ENCODE assay signal across 28 cellular contexts in genomic region chr9:27711241-27711640, GRCh38.
"Had no signal": no experiment of that assay in that cellular context is flagged by ENCODE, and none has a peak within 500 bp of the region (broad histone marks: within the 10 kb centered on the region; RNA-seq: fewer than 3 reads in every experiment).

No MANE protein-coding gene starts in this region.

- H3K27ac Mint-ChIP-seq: stimulated activated effector memory CD8-positive, alpha-beta T cell treated with anti-CD3 and anti-CD28 coated beads, Interleukin-12 subunit alpha, Interleukin-12 subunit beta, amount 100 ng/mL, for 72 hours; stimulated activated memory B cell treated with anti-CD40 and anti-IgM and Interleukin-4, amounts not matched to agents 10 μg/mL and 1 μg/mL and 100 μg/mL, for 72 hours; stimulated activated naive B cell treated with anti-CD40 and anti-IgM and Interleukin-4, amounts not matched to agents 10 μg/mL and 1 μg/mL and 100 μg/mL, for 72 hours; stimulated activated naive CD8-positive, alpha-beta T cell treated with anti-CD3 and anti-CD28 coated beads, Interleukin-15, amount 100 ng/mL, for 72 hours; stimulated activated naive CD8-positive, alpha-beta T cell treated with anti-CD3 and anti-CD28 coated beads, Interleukin-15, Interleukin-2, amounts not matched to agents 100 ng/mL and 50 ng/mL, for 24 hours had no signal

- H3K4me1 ChIP-seq: stomach, suprapubic skin, testis, thyroid gland, tibial artery, tibial nerve, transverse colon, upper lobe of left lung, upper lobe of right lung, uterus, vagina had no signal

- H3K36me3 ChIP-seq: stomach, suprapubic skin, thoracic aorta, thyroid gland, tibial artery, tibial nerve, transverse colon, upper lobe of left lung, upper lobe of right lung, uterus, vagina had no signal

- H3K27ac ChIP-seq: stomach, suprapubic skin, testis, thoracic aorta, thyroid gland, tibial artery, tibial nerve, transverse colon, upper lobe of left lung, upper lobe of right lung, uterus, vagina had no signal

- H3K4me3 Mint-ChIP-seq: stimulated activated effector memory CD8-positive, alpha-beta T cell treated with anti-CD3 and anti-CD28 coated beads, Interleukin-12 subunit alpha, Interleukin-12 subunit beta, amount 100 ng/mL, for 72 hours; stimulated activated memory B cell treated with anti-CD40 and anti-IgM and Interleukin-4, amounts not matched to agents 10 μg/mL and 1 μg/mL and 100 μg/mL, for 72 hours; stimulated activated naive B cell treated with anti-CD40 and anti-IgM and Interleukin-4, amounts not matched to agents 10 μg/mL and 1 μg/mL and 100 μg/mL, for 72 hours; stimulated activated naive CD8-positive, alpha-beta T cell treated with anti-CD3 and anti-CD28 coated beads, Interleukin-15, amount 100 ng/mL, for 72 hours; stimulated activated naive CD8-positive, alpha-beta T cell treated with anti-CD3 and anti-CD28 coated beads, Interleukin-15, Interleukin-2, amounts not matched to agents 100 ng/mL and 50 ng/mL, for 24 hours had no signal

- H3K9me3 ChIP-seq: testis, thoracic aorta, thyroid gland, upper lobe of left lung, upper lobe of right lung, uterus, vagina had no signal

- H3K36me3 Mint-ChIP-seq: stimulated activated effector memory CD8-positive, alpha-beta T cell treated with anti-CD3 and anti-CD28 coated beads, Interleukin-12 subunit alpha, Interleukin-12 subunit beta, amount 100 ng/mL, for 72 hours; stimulated activated memory B cell treated with anti-CD40 and anti-IgM and Interleukin-4, amounts not matched to agents 10 μg/mL and 1 μg/mL and 100 μg/mL, for 72 hours; stimulated activated naive B cell treated with anti-CD40 and anti-IgM and Interleukin-4, amounts not matched to agents 10 μg/mL and 1 μg/mL and 100 μg/mL, for 72 hours had no signal

- H3K4me3 ChIP-seq: stomach, suprapubic skin, testis, thoracic aorta, thyroid gland, tibial artery, tibial nerve, transverse colon, upper lobe of left lung, upper lobe of right lung, uterus, vagina had no signal

- H3K4me1 Mint-ChIP-seq: stimulated activated effector memory CD8-positive, alpha-beta T cell treated with anti-CD3 and anti-CD28 coated beads, Interleukin-12 subunit alpha, Interleukin-12 subunit beta, amount 100 ng/mL, for 72 hours; stimulated activated memory B cell treated with anti-CD40 and anti-IgM and Interleukin-4, amounts not matched to agents 10 μg/mL and 1 μg/mL and 100 μg/mL, for 72 hours; stimulated activated naive B cell treated with anti-CD40 and anti-IgM and Interleukin-4, amounts not matched to agents 10 μg/mL and 1 μg/mL and 100 μg/mL, for 72 hours; stimulated activated naive CD8-positive, alpha-beta T cell treated with anti-CD3 and anti-CD28 coated beads, Interleukin-15, amount 100 ng/mL, for 72 hours had no signal

- ATAC-seq: stimulated activated effector memory CD8-positive, alpha-beta T cell treated with anti-CD3 and anti-CD28 coated beads, Interleukin-12 subunit alpha, Interleukin-12 subunit beta, amount 100 ng/mL, for 72 hours; stimulated activated memory B cell treated with anti-CD40 and anti-IgM and Interleukin-4, amounts not matched to agents 10 μg/mL and 1 μg/mL and 100 μg/mL, for 72 hours; stimulated activated naive B cell treated with anti-CD40 and anti-IgM and Interleukin-4, amounts not matched to agents 10 μg/mL and 1 μg/mL and 100 μg/mL, for 72 hours; stimulated activated naive CD8-positive, alpha-beta T cell treated with anti-CD3 and anti-CD28 coated beads, Interleukin-15, amount 100 ng/mL, for 72 hours; stimulated activated naive CD8-positive, alpha-beta T cell treated with anti-CD3 and anti-CD28 coated beads, Interleukin-15, Interleukin-2, amounts not matched to agents 100 U/mL and 50 U/mL, for 24 hours; upper lobe of right lung had no signal

- DNase-seq: stimulated activated CD4-positive, alpha-beta T cell treated with anti-CD3 and anti-CD28 coated beads, Interleukin-1b, Interleukin-23, amount 100 ng/mL, for 48 hours; stimulated activated CD4-positive, alpha-beta T cell treated with anti-CD3 and anti-CD28 coated beads, Interleukin-2, amount 100 ng/mL, for 24 hours; stimulated activated CD4-positive, alpha-beta T cell treated with anti-CD3 and anti-CD28 coated beads, Interleukin-2, amount 100 ng/mL, for 48 hours; stimulated activated CD4-positive, alpha-beta T cell treated with anti-CD3 and anti-CD28 coated beads, Interleukin-4, amount 100 ng/mL, for 1 hour; stimulated activated CD4-positive, alpha-beta T cell treated with anti-CD3 and anti-CD28 coated beads, Interleukin-4, amount 100 ng/mL, for 24 hours; stimulated activated CD4-positive, alpha-beta T cell treated with anti-CD3 and anti-CD28 coated beads, Interleukin-4, amount 100 ng/mL, for 4 hours; stimulated activated CD8-positive, alpha-beta memory T cell treated with anti-CD3 and anti-CD28 coated beads, Interleukin-4, amount 100 ng/mL, for 48 hours; stimulated activated naive B cell treated with anti-CD40 and anti-IgM and Interleukin-4, amounts not matched to agents 10 μg/mL and 1 μg/mL and 100 μg/mL, for 72 hours; stimulated activated naive CD4-positive, alpha-beta T cell; stimulated activated naive CD4-positive, alpha-beta T cell treated with Interleukin-2 at 50 U/mL for 16 hours; stimulated activated naive CD8-positive, alpha-beta T cell treated with anti-CD3 and anti-CD28 coated beads, Interleukin-15, amount 100 ng/mL, for 72 hours; stimulated activated naive CD8-positive, alpha-beta T cell treated with anti-CD3 and anti-CD28 coated beads, Interleukin-15, Interleukin-2, amounts not matched to agents 100 U/mL and 50 U/mL, for 24 hours; stomach; substantia nigra; testis; thyroid gland; tibial artery; transverse colon; upper lobe of left lung; upper lobe of right lung; uterus had no signal

- H3K27me3 ChIP-seq: stomach, suprapubic skin, testis, thyroid gland, tibial nerve, transverse colon, upper lobe of left lung, upper lobe of right lung, uterus, vagina had no signal
